1 cellular context compared by ENCODE assay signal in the genomic region with DNA sequence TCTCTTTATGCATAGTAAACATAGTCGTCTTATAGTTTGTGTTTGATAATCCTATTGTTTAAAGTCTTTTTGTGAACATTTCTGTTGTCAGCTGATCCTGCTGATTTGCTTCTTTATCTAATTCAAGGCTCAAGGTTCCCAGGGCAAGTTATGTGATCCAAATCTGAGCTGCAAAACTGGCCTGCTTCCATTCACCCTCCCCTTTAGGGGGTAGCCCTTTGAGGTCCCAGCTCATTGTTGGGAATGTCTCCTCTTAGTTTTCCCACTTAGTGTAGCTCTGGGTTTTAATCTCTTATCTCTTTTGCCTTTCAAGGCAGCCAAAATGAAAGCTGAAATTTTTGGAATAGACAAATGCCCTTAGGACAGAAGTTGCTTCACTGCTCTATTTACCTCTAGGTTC.
TF ChIP-seq lines count a peak whose summit lies in the region.

No MANE protein-coding gene starts in this region.

TF ChIP-seq in WTC11, 78 proteins besides CTCF, POLR2A, EP300 and RAD21 (continued from another document):
- TF ChIP-seq PRDM15 (CRISPR knock-in tag; IDR thresholded peaks at IDR 0.05): no peak
- TF ChIP-seq MYBL2 (CRISPR knock-in tag; IDR thresholded peaks at IDR 0.05): no peak
- no peak for TF ChIP-seq FOXP4 (CRISPR knock-in tag; IDR thresholded peaks at IDR 0.05)
- no peak for TF ChIP-seq GABPB1 (CRISPR knock-in tag; IDR thresholded peaks at IDR 0.05)
- no peak for TF ChIP-seq HMGXB4 (CRISPR knock-in tag; IDR thresholded peaks at IDR 0.05)
- TF ChIP-seq ZNF232 (CRISPR knock-in tag; IDR thresholded peaks at IDR 0.05): no peak
- TF ChIP-seq JUN (CRISPR knock-in tag; IDR thresholded peaks at IDR 0.05): no peak
- TF ChIP-seq ETV6 (CRISPR knock-in tag; IDR thresholded peaks at IDR 0.05): no peak
- TF ChIP-seq RORB (CRISPR knock-in tag; IDR thresholded peaks at IDR 0.05): no peak
- TF ChIP-seq TEAD1 (CRISPR knock-in tag; IDR thresholded peaks at IDR 0.05): no peak
- no peak for TF ChIP-seq OVOL2 (CRISPR knock-in tag; IDR thresholded peaks at IDR 0.05; ENCODE audit: borderline replicate concordance)
